In genomic region chr20:33444797-33445560, GRCh38 we compare ENCODE assay signal across 8 cellular contexts. TPM values are rescaled to one million over a fixed set of nuclear protein-coding genes. Genes with fewer than 3 reads are reported as not detected.
A peak's percentile ranks its signal among the peaks of the same experiment; 100 is the strongest.
DNase-seq lines count a peak whose midpoint lies in the region; ATAC-seq and TF ChIP-seq lines count a peak whose summit lies in the region.

No MANE protein-coding gene starts in this region.

- no TSS peak for BruUV-seq in PC-9 (replicated peaks; lab: Mats Ljungman, UMichigan)

- H3K27me3 ChIP-seq in PC-9 (ENCODE audit: insufficient read depth, low read depth), result no peaks in the 10 kb centered on the region
- H3K27me3 ChIP-seq in breast epithelium, result no peaks in the 10 kb centered on the region
- H3K27me3 ChIP-seq in muscle layer of duodenum (ENCODE audit: low read depth, low read length), result no peaks in the 10 kb centered on the region

- intact Hi-C loops in PC-9 (cut with micrococcal nuclease; ENCODE audit: unreplicated experiment), result loop anchor here (1.0 kb wide), 1 partner anchor 44 kb away; the partner anchor contains the start of gene CDK5RAP1
- intact Hi-C loops in breast epithelium (cut with DNase I; ENCODE audit: low total_unique reads), result no loop called here

- ATAC-seq in HG03097 (IDR thresholded peaks at IDR 0.05; ENCODE audit: low FRiP score, unreplicated experiment) (no peak), GM21367 (IDR thresholded peaks at IDR 0.05; ENCODE audit: unreplicated experiment) (no peak)

- H3K9me2 ChIP-seq in PC-9 (ENCODE audit: insufficient read depth), result no peaks in the 10 kb centered on the region

- CTCF ChIA-PET in PC-9 (lab: Charles Lee), result interaction anchor here (0.6 to 0.7 kb wide), 3 partner anchors 43 to 544 kb away, joined by 3 to 9 read pairs (median 5); no protein-coding TSS in a partner anchor

- TF ChIP-seq CTCF in GM12873 (IDR thresholded peaks at IDR 0.05; ENCODE audit: insufficient read depth, low read depth, low read length, missing control alignments) (peak; percentile 49), PC-9 (conservative IDR thresholded peaks at IDR 0.05) (peak; percentile 38; the same call in 1 of the 2 replicates), breast epithelium (IDR thresholded peaks at IDR 0.05) (no peak)

- H2AFZ ChIP-seq in PC-9, result no peak overlapping the region

- peaks cover 17% of the 10 kb centered on the region for H3F3A ChIP-seq in PC-9 (ENCODE audit: insufficient read depth, low read depth)

- H3K9me3 ChIP-seq in PC-9 (ENCODE audit: insufficient read depth, low read depth) (no peaks in the 10 kb centered on the region), breast epithelium (no peaks in the 10 kb centered on the region), muscle layer of duodenum (ENCODE audit: control insufficient read depth in 1 of 2, low read length in 2 of 2) (no peaks in the 10 kb centered on the region)

- POLR2A ChIA-PET in PC-9 (lab: Charles Lee; ENCODE audit: unreplicated experiment), result interaction anchor here (0.6 to 0.8 kb wide), 3 partner anchors 72 to 668 kb away, joined by 3 to 32 read pairs (median 3); no protein-coding TSS in a partner anchor

- H3K36me3 ChIP-seq in PC-9 (ENCODE audit: low read depth) (no peaks in the 10 kb centered on the region), breast epithelium (no peaks in the 10 kb centered on the region), muscle layer of duodenum (ENCODE audit: control insufficient read depth in 1 of 2, insufficient read depth in 2 of 2, low read length in 2 of 2) (no peaks in the 10 kb centered on the region)

- H3K4me3 ChIP-seq in PC-9 (peak overlapping the region; percentile 71; the same call in 1 of the 2 replicates), breast epithelium (peak overlapping the region; percentile 70 to 92 (median 75)), muscle layer of duodenum (ENCODE audit: low read depth in 1 of 2, low read length in 2 of 2) (peak overlapping the region; percentile 70 to 87)

- peaks cover 4% of the 10 kb centered on the region; the same call in 1 of the 2 replicates for H3K4me1 ChIP-seq in PC-9 (replicated peaks; ENCODE audit: insufficient read depth)
- H3K4me1 ChIP-seq in breast epithelium, result no peaks in the 10 kb centered on the region
- H3K4me1 ChIP-seq in muscle layer of duodenum (ENCODE audit: control insufficient read depth in 1 of 2, insufficient read depth in 2 of 2, low read length in 2 of 2), result peaks cover 0 to 18% of the 10 kb centered on the region in 2 donors

- peak in 1 of 2 experiments; percentile 19 for DNase-seq in PC-9
- DNase-seq in breast epithelium (ENCODE audit: low spot score in 2 of 2), result no peak
- DNase-seq in kidney glomerular epithelial cell (lab: John Stamatoyannopoulos, UW), result no peak
- DNase-seq in T1000 (lab: John Stamatoyannopoulos, UW), result no peak

- no peaks in the 10 kb centered on the region for H4K20me1 ChIP-seq in PC-9 (ENCODE audit: insufficient read depth)

- no peak overlapping the region for H3K27ac ChIP-seq in PC-9
- no peak overlapping the region for H3K27ac ChIP-seq in breast epithelium
- no peak overlapping the region for H3K27ac ChIP-seq in muscle layer of duodenum (ENCODE audit: low read length)

- no peaks in the 10 kb centered on the region for H3K79me2 ChIP-seq in PC-9 (ENCODE audit: low read depth)

- no peak for TF ChIP-seq POLR2A in breast epithelium (IDR thresholded peaks at IDR 0.05)

- H3K4me2 ChIP-seq in PC-9, result peak overlapping the region; percentile 90

RNA-seq across cellular contexts. Expression of gene SNTA1, which starts 1.4 kb away (rescaled TPM):
- total RNA-seq in PC-9 (2021), result 7.6 and 10.1 TPM in 2 replicates
- total RNA-seq in breast epithelium, result 100 to 1,000 TPM in 1 of 3 donors, 10 to 100 TPM in 2; 19.3 to 121 (median 21.1) TPM

RNA-seq across cellular contexts. Expression of gene CDK5RAP1, which starts 43.7 kb away (rescaled TPM):
- total RNA-seq in PC-9 (2021), result 39.7 and 45.3 TPM in 2 replicates
- 10 to 100 TPM; 21.8 to 32.4 (median 29.4) TPM for total RNA-seq in breast epithelium

RNA-seq across cellular contexts. Expression of gene CBFA2T2, which starts 44.9 kb away (rescaled TPM):
- total RNA-seq in PC-9 (2021) (20.0 and 22.7 TPM in 2 replicates), breast epithelium (10 to 100 TPM; 10.9 to 20.9 (median 17.0) TPM)

Comparison
In these comparisons a context has a peak if more than half of its experiments do, and no peak if none do; other contexts are left out.
1. CTCF ChIP-seq: peak in GM12873 (single experiment) and PC-9 (single experiment); none in breast epithelium (0 of 3).
2. Peak in every context shown above with its lines, with median percentiles within 50 percentile points of each other: H3K4me3 ChIP-seq.